ENCODE assay signal across 9 cellular contexts in the genomic region with DNA sequence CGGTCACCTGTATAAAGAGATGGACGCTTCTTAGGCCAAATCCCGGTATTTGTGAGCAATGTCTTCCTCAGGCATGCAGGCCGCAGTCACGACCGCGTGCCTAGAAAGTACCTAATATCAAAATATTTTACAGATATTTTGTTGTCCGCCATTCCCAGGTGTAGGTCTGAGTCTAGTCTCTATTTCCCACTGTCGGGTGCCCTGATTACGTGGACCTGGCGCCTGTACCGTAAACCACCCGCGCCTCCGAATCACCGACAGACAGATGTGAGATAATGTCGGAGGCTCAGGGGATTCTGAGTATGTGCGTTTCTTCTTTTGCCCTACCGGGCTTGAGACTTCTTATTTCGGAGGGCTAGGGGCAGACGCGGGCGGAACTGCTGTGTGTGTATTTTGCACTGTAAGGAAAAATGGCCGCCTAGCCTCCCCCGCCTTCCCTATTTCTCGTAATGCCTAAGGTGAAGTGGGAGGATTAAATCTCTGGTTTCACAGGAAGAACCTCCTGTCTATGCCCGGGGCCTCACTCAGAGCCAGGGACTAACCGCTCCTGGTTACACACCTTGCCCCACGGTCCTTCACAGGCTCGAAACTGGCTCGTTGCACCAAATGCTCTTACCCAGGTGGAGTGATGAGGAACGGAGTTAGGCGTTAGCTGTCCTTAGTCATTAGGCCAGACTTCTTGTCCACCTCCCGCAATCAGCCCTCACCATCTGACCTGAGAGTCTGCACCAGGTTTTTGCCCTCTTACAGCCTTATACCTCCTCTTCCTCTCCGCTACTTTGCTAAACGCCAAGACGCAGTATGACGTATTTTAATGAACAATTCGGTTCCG. TPM values are rescaled to one million over a fixed set of nuclear protein-coding genes. Genes with fewer than 3 reads are reported as not detected.
DNase-seq lines count a peak whose midpoint lies in the region; ATAC-seq and TF ChIP-seq lines count a peak whose summit lies in the region.
"Had no signal": no experiment of that assay in that cellular context is flagged by ENCODE, and none has a peak within 500 bp of the region (broad histone marks: within the 10 kb centered on the region; RNA-seq: fewer than 3 reads in every experiment).

No MANE protein-coding gene starts in this region.

- no peak for TF ChIP-seq POLR2A in stomach (IDR thresholded peaks at IDR 0.05)

- H3K36me3 ChIP-seq in muscle layer of duodenum (ENCODE audit: control insufficient read depth in 1 of 2, insufficient read depth in 2 of 2, low read length in 2 of 2), result no peaks in the 10 kb centered on the region
- H3K36me3 ChIP-seq in stomach, result no peaks in the 10 kb centered on the region

- H3K9me3 ChIP-seq in muscle layer of duodenum (ENCODE audit: control insufficient read depth in 1 of 2, low read length in 2 of 2) (no peaks in the 10 kb centered on the region), stomach (no peaks in the 10 kb centered on the region)

- H3K36me3 Mint-ChIP-seq in activated naive CD8-positive, alpha-beta T cell treated with anti-CD3 and anti-CD28 coated beads, Interleukin-2, amount 50 U/mL, for 24 hours (ENCODE audit: low read depth), result peaks cover 23% of the 10 kb centered on the region

- no peaks in the 10 kb centered on the region for H3K27me3 Mint-ChIP-seq in activated naive CD8-positive, alpha-beta T cell treated with anti-CD3 and anti-CD28 coated beads, Interleukin-2, amount 50 U/mL, for 24 hours

- TF ChIP-seq CTCF in stomach (IDR thresholded peaks at IDR 0.05), result no peak

- peak; percentile 51 for ATAC-seq in GM19452 (IDR thresholded peaks at IDR 0.05; ENCODE audit: unreplicated experiment)
- peak; percentile 53 for ATAC-seq in activated naive CD8-positive, alpha-beta T cell treated with anti-CD3 and anti-CD28 coated beads, Interleukin-2, amount 50 U/mL, for 24 hours
- no peak for ATAC-seq in HG03025 (IDR thresholded peaks at IDR 0.05; ENCODE audit: low FRiP score, unreplicated experiment)
- no peak for ATAC-seq in GM18858 (IDR thresholded peaks at IDR 0.05; ENCODE audit: unreplicated experiment)
- no peak for ATAC-seq in HG02852 (IDR thresholded peaks at IDR 0.05; ENCODE audit: unreplicated experiment)
- ATAC-seq: K562 had no signal

- H3K4me3 ChIP-seq in muscle layer of duodenum (ENCODE audit: low read depth in 1 of 2, low read length in 2 of 2) (peak overlapping the region; percentile 63 to 90), stomach (peak overlapping the region in 2 of 4 donors; percentile 61 to 64)
- H3K4me3 ChIP-seq: K562 had no signal

- H3K27me3 ChIP-seq in muscle layer of duodenum (ENCODE audit: low read depth, low read length) (no peaks in the 10 kb centered on the region), stomach (no peaks in the 10 kb centered on the region)

- peak; percentile 4 for DNase-seq in NCI-H2107 (lab: John Stamatoyannopoulos, UW)
- DNase-seq in activated naive CD8-positive, alpha-beta T cell treated with anti-CD3 and anti-CD28 coated beads, Interleukin-2, amount 50 U/mL, for 24 hours, result peak; percentile 39
- DNase-seq in stomach, result no peak

- peaks cover 32% of the 10 kb centered on the region for H3K4me1 Mint-ChIP-seq in activated naive CD8-positive, alpha-beta T cell treated with anti-CD3 and anti-CD28 coated beads, Interleukin-2, amount 50 U/mL, for 24 hours

- peak overlapping the region; percentile 95 for H3K4me3 Mint-ChIP-seq in activated naive CD8-positive, alpha-beta T cell treated with anti-CD3 and anti-CD28 coated beads, Interleukin-2, amount 50 U/mL, for 24 hours

- H3K27ac Mint-ChIP-seq in activated naive CD8-positive, alpha-beta T cell treated with anti-CD3 and anti-CD28 coated beads, Interleukin-2, amount 50 U/mL, for 24 hours, result peak overlapping the region; percentile 90

- WGBS in stomach, 5 donors, result 0% methylated on average over 36 to 40 of the region's 40 CpGs; no CpG with 5 or more reads in 2 of the 5 donors

- no peak for TF ChIP-seq EP300 in stomach (IDR thresholded peaks at IDR 0.05)

- H3K27ac ChIP-seq in muscle layer of duodenum (ENCODE audit: low read length) (peak overlapping the region; percentile 92), stomach (peak overlapping the region in 2 of 5 donors; percentile 83 to 84)

- no peaks in the 10 kb centered on the region for H3K9me3 Mint-ChIP-seq in activated naive CD8-positive, alpha-beta T cell treated with anti-CD3 and anti-CD28 coated beads, Interleukin-2, amount 50 U/mL, for 24 hours

- peaks cover 0 to 5% of the 10 kb centered on the region in 2 donors for H3K4me1 ChIP-seq in muscle layer of duodenum (ENCODE audit: control insufficient read depth in 1 of 2, insufficient read depth in 2 of 2, low read length in 2 of 2)
- H3K4me1 ChIP-seq in stomach, result peaks cover 0 to 19% (median 0%) of the 10 kb centered on the region in 4 donors

- intact Hi-C loops in stomach (cut with DNase I; ENCODE audit: low total_unique reads), result no loop called here

RNA-seq across cellular contexts. Expression of a gene that starts 38.1 kb away (rescaled TPM):
- total RNA-seq in stomach, result 10 to 100 TPM in 2 of 5 donors, 1 to 10 TPM in 1, not detected in 2; 6.8 to 36.2 (median 24.5) TPM
- polyA plus RNA-seq in stomach, result 10 to 100 TPM in 1 of 3 donors, 1 to 10 TPM in 1, not detected in 1; 8.3 to 21.0 TPM
- polyA plus RNA-seq: K562 had no signal

Comparison
In these comparisons a context has a peak if more than half of its experiments do, and no peak if none do; other contexts are left out.
1. ATAC-seq: peak in GM19452 (single experiment) and activated naive CD8-positive, alpha-beta T cell treated with anti-CD3 and anti-CD28 coated beads, Interleukin-2, amount 50 U/mL, for 24 hours (single experiment); none in HG03025 (single experiment), GM18858 (single experiment) and HG02852 (single experiment).